Comparison of ENCODE assay signal across 2 cellular contexts in genomic region chr16:56688762-56689161, GRCh38.
TF ChIP-seq lines count a peak whose summit lies in the region.

No MANE protein-coding gene starts in this region.

TF ChIP-seq in HCT116, 20 proteins besides CTCF, POLR2A, EP300 and RAD21 (continued from another document):
- TF ChIP-seq REST (IDR thresholded peaks at IDR 0.05; ENCODE audit: low read depth) (no peak), JUND (IDR thresholded peaks at IDR 0.05) (no peak), ZFX (IDR thresholded peaks at IDR 0.05) (no peak), POLR2AphosphoS5 (IDR thresholded peaks at IDR 0.05; ENCODE audit: low read depth, low read length) (no peak), SIN3A (IDR thresholded peaks at IDR 0.05; ENCODE audit: low read depth) (no peak)

TF ChIP-seq in WTC11, 78 proteins besides CTCF, POLR2A, EP300 and RAD21 (continued from another document):
- TF ChIP-seq RELA (CRISPR knock-in tag; IDR thresholded peaks at IDR 0.05; ENCODE audit: borderline replicate concordance) (no peak), GTF2I (CRISPR knock-in tag; conservative IDR thresholded peaks at IDR 0.05) (no peak), MYBL2 (CRISPR knock-in tag; IDR thresholded peaks at IDR 0.05) (no peak), USF2 (CRISPR knock-in tag; IDR thresholded peaks at IDR 0.05) (no peak), ATF6 (CRISPR knock-in tag; IDR thresholded peaks at IDR 0.05) (no peak), SMAD3 (CRISPR knock-in tag; IDR thresholded peaks at IDR 0.05; ENCODE audit: borderline replicate concordance) (no peak), ATF2 (CRISPR knock-in tag; IDR thresholded peaks at IDR 0.05; ENCODE audit: borderline replicate concordance, low read depth) (no peak), SP1 (CRISPR knock-in tag; conservative IDR thresholded peaks at IDR 0.05) (no peak), GABPB1 (CRISPR knock-in tag; IDR thresholded peaks at IDR 0.05) (no peak), ZNF263 (CRISPR knock-in tag; IDR thresholded peaks at IDR 0.05; ENCODE audit: low read depth) (no peak)
- TF ChIP-seq, protein P1, sequence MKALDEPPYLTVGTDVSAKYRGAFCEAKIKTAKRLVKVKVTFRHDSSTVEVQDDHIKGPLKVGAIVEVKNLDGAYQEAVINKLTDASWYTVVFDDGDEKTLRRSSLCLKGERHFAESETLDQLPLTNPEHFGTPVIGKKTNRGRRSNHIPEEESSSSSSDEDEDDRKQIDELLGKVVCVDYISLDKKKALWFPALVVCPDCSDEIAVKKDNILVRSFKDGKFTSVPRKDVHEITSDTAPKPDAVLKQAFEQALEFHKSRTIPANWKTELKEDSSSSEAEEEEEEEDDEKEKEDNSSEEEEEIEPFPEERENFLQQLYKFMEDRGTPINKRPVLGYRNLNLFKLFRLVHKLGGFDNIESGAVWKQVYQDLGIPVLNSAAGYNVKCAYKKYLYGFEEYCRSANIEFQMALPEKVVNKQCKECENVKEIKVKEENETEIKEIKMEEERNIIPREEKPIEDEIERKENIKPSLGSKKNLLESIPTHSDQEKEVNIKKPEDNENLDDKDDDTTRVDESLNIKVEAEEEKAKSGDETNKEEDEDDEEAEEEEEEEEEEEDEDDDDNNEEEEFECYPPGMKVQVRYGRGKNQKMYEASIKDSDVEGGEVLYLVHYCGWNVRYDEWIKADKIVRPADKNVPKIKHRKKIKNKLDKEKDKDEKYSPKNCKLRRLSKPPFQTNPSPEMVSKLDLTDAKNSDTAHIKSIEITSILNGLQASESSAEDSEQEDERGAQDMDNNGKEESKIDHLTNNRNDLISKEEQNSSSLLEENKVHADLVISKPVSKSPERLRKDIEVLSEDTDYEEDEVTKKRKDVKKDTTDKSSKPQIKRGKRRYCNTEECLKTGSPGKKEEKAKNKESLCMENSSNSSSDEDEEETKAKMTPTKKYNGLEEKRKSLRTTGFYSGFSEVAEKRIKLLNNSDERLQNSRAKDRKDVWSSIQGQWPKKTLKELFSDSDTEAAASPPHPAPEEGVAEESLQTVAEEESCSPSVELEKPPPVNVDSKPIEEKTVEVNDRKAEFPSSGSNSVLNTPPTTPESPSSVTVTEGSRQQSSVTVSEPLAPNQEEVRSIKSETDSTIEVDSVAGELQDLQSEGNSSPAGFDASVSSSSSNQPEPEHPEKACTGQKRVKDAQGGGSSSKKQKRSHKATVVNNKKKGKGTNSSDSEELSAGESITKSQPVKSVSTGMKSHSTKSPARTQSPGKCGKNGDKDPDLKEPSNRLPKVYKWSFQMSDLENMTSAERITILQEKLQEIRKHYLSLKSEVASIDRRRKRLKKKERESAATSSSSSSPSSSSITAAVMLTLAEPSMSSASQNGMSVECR (CRISPR knock-in tag; IDR thresholded peaks at IDR 0.05; ENCODE audit: borderline replicate concordance): no peak
- TF ChIP-seq, protein P2, sequence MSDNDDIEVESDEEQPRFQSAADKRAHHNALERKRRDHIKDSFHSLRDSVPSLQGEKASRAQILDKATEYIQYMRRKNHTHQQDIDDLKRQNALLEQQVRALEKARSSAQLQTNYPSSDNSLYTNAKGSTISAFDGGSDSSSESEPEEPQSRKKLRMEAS (CRISPR knock-in tag; IDR thresholded peaks at IDR 0.05): no peak
